1 cellular context compared by ENCODE assay signal in the genomic region with DNA sequence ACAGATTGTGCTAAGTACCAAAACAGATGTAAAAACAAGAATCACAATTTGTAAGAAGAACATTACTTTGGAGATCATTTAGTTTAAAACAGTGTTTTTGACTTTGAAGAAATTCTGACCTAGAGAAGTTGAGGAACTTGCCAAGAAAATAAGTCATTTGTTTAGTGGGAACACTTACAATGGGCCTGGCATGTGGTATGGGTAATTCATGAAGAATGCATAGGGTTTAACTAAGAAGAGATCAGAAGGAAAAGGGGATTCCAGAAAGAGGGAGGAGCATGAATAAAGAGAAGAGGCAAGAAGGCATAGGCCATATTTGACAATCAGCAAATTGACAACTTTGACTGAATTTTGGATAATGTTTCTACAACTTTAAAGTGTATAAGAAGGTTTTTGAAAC.
TF ChIP-seq lines count a peak whose summit lies in the region.

No MANE protein-coding gene starts in this region.

TF ChIP-seq in GM23338, 12 proteins besides CTCF, POLR2A, EP300 and RAD21 (continued from another document):
- TF ChIP-seq, protein P1, sequence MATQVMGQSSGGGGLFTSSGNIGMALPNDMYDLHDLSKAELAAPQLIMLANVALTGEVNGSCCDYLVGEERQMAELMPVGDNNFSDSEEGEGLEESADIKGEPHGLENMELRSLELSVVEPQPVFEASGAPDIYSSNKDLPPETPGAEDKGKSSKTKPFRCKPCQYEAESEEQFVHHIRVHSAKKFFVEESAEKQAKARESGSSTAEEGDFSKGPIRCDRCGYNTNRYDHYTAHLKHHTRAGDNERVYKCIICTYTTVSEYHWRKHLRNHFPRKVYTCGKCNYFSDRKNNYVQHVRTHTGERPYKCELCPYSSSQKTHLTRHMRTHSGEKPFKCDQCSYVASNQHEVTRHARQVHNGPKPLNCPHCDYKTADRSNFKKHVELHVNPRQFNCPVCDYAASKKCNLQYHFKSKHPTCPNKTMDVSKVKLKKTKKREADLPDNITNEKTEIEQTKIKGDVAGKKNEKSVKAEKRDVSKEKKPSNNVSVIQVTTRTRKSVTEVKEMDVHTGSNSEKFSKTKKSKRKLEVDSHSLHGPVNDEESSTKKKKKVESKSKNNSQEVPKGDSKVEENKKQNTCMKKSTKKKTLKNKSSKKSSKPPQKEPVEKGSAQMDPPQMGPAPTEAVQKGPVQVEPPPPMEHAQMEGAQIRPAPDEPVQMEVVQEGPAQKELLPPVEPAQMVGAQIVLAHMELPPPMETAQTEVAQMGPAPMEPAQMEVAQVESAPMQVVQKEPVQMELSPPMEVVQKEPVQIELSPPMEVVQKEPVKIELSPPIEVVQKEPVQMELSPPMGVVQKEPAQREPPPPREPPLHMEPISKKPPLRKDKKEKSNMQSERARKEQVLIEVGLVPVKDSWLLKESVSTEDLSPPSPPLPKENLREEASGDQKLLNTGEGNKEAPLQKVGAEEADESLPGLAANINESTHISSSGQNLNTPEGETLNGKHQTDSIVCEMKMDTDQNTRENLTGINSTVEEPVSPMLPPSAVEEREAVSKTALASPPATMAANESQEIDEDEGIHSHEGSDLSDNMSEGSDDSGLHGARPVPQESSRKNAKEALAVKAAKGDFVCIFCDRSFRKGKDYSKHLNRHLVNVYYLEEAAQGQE (IDR thresholded peaks at IDR 0.05; ENCODE audit: unreplicated experiment) = no peak
